In the genomic region with DNA sequence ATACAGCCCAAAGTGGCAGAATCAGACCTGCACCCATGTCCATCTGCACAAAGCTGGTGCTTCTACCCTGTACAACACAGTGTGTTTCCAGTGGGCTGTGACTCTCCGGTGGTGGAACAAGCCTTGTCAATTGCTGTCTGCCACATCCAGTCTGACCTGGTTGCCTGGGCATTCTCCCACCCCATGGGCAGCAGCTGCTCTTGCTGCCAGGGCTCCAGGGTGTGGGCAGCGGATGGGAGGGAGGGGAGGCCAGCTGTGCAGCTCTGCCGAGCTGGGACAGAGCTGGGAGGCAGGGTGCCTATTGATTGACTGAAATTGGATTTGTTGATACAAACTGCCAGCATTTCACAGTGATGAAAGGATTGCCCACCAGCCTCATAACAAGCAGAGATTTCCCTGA, we compare ENCODE assay signal across 29 cellular contexts.
"Had no signal": no experiment of that assay in that cellular context is flagged by ENCODE, and none has a peak within 500 bp of the region (broad histone marks: within the 10 kb centered on the region; RNA-seq: fewer than 3 reads in every experiment).

No MANE protein-coding gene starts in this region.

- DNase-seq: activated B cell treated with CpG ODN at 0.5 μM for 24 hours; activated CD4-positive, alpha-beta T cell treated with anti-CD3 and anti-CD28 coated beads, Interleukin-2, amount 50 U/mL, for 1 hour; activated CD8-positive, alpha-beta T cell treated with anti-CD3 and anti-CD28 coated beads for 36 hours; activated naive CD8-positive, alpha-beta T cell treated with anti-CD3 and anti-CD28 coated beads, Interleukin-2, amount 50 U/mL, for 24 hours; activated T-cell treated with anti-CD3 and anti-CD28 coated beads, Interleukin-2, amount 50 U/mL, for 48 hours; amygdala; central memory CD4-positive, alpha-beta T cell; foreskin keratinocyte; left ventricle myocardium inferior; mesendoderm; mucosa of descending colon; occipital lobe; psoas muscle; stimulated activated CD4-positive, alpha-beta T cell treated with anti-CD3 and anti-CD28 coated beads, Interleukin-15, amount 100 ng/mL, for 24 hours; stimulated activated CD4-positive, alpha-beta T cell treated with anti-CD3 and anti-CD28 coated beads, Interleukin-2, amount 100 ng/mL, for 24 hours; stimulated activated naive B cell treated with anti-CD40 and anti-IgM and Interleukin-4, amounts not matched to agents 10 μg/mL and 1 μg/mL and 100 μg/mL, for 72 hours; stomach; thyroid gland had no signal

- H3K4me3 ChIP-seq: breast epithelium, esophagus muscularis mucosa, left ventricle myocardium inferior, lung, mucosa of descending colon, psoas muscle, right atrium auricular region, stomach, thyroid gland, upper lobe of left lung, vagina had no signal

- H3K4me1 ChIP-seq: breast epithelium, foreskin keratinocyte, parathyroid adenoma, psoas muscle had no signal

- ATAC-seq: activated CD8-positive, alpha-beta T cell treated with anti-CD3 and anti-CD28 coated beads for 36 hours; activated naive CD8-positive, alpha-beta T cell treated with anti-CD3 and anti-CD28 coated beads, Interleukin-2, amount 50 U/mL, for 24 hours; foreskin keratinocyte; mucosa of descending colon; psoas muscle; stimulated activated naive B cell treated with anti-CD40 and anti-IgM and Interleukin-4, amounts not matched to agents 10 μg/mL and 1 μg/mL and 100 μg/mL, for 72 hours had no signal

- H3K9me3 ChIP-seq: breast epithelium, esophagus muscularis mucosa, left ventricle myocardium inferior, mucosa of descending colon, psoas muscle, right atrium auricular region, stomach, thyroid gland, vagina had no signal

- H3K27me3 Mint-ChIP-seq: activated CD8-positive, alpha-beta T cell treated with anti-CD3 and anti-CD28 coated beads for 36 hours; activated naive CD4-positive, alpha-beta T cell treated with anti-CD3 and anti-CD28 coated beads, Interleukin-2, amount 50 U/mL, for 24 hours had no signal

- H3K9me3 Mint-ChIP-seq: activated B cell treated with CpG ODN at 0.5 μM for 24 hours; activated CD8-positive, alpha-beta T cell treated with anti-CD3 and anti-CD28 coated beads for 36 hours; activated naive CD4-positive, alpha-beta T cell treated with anti-CD3 and anti-CD28 coated beads, Interleukin-2, amount 50 U/mL, for 24 hours; activated naive CD8-positive, alpha-beta T cell treated with anti-CD3 and anti-CD28 coated beads, Interleukin-2, amount 50 U/mL, for 24 hours; dendritic cell treated with granulocyte-macrophage colony-stimulating factor and Interleukin-4, amounts not matched to agents 40 ng/mL and 50 ng/mL, for 4 days; nephron; stimulated activated naive B cell treated with anti-CD40 and anti-IgM and Interleukin-4, amounts not matched to agents 10 μg/mL and 1 μg/mL and 100 μg/mL, for 72 hours had no signal

- H3K79me2 ChIP-seq: parathyroid adenoma had no signal

- H3K27me3 ChIP-seq: right atrium auricular region, thyroid gland, vagina had no signal

- H3K36me3 Mint-ChIP-seq: activated naive CD4-positive, alpha-beta T cell treated with anti-CD3 and anti-CD28 coated beads, Interleukin-2, amount 50 U/mL, for 24 hours; stimulated activated naive B cell treated with anti-CD40 and anti-IgM and Interleukin-4, amounts not matched to agents 10 μg/mL and 1 μg/mL and 100 μg/mL, for 72 hours had no signal

- H3K27ac ChIP-seq: breast epithelium, esophagus muscularis mucosa, foreskin keratinocyte, left ventricle myocardium inferior, parathyroid adenoma, psoas muscle, right atrium auricular region, stomach, thyroid gland, upper lobe of left lung, vagina had no signal

- H2AFZ ChIP-seq: parathyroid adenoma had no signal

- H3K27ac Mint-ChIP-seq: activated B cell treated with CpG ODN at 0.5 μM for 24 hours; activated CD8-positive, alpha-beta T cell treated with anti-CD3 and anti-CD28 coated beads for 36 hours; activated naive CD4-positive, alpha-beta T cell treated with anti-CD3 and anti-CD28 coated beads, Interleukin-2, amount 50 U/mL, for 24 hours; activated naive CD8-positive, alpha-beta T cell treated with anti-CD3 and anti-CD28 coated beads, Interleukin-2, amount 50 U/mL, for 24 hours; activated T-helper 2 cell treated with anti-CD3 and anti-CD28 coated beads, Interferon-gamma antibody, Interleukin-2, Interleukin-4, amounts not matched to agents 10 μg/mL and 5 μg/mL and 100 μg/mL, durations not matched to agents 14 hours and 24 hours and 36 hours; dendritic cell treated with granulocyte-macrophage colony-stimulating factor and Interleukin-4, amounts not matched to agents 40 ng/mL and 50 ng/mL, for 4 days; nephron; stimulated activated naive B cell treated with anti-CD40 and anti-IgM and Interleukin-4, amounts not matched to agents 10 μg/mL and 1 μg/mL and 100 μg/mL, for 72 hours had no signal

- H3K9ac ChIP-seq: parathyroid adenoma had no signal

- H3K4me3 Mint-ChIP-seq: activated B cell treated with CpG ODN at 0.5 μM for 24 hours; activated CD8-positive, alpha-beta T cell treated with anti-CD3 and anti-CD28 coated beads for 36 hours; activated naive CD4-positive, alpha-beta T cell treated with anti-CD3 and anti-CD28 coated beads, Interleukin-2, amount 50 U/mL, for 24 hours; activated naive CD8-positive, alpha-beta T cell treated with anti-CD3 and anti-CD28 coated beads, Interleukin-2, amount 50 U/mL, for 24 hours; dendritic cell treated with granulocyte-macrophage colony-stimulating factor and Interleukin-4, amounts not matched to agents 40 ng/mL and 50 ng/mL, for 4 days; nephron; stimulated activated naive B cell treated with anti-CD40 and anti-IgM and Interleukin-4, amounts not matched to agents 10 μg/mL and 1 μg/mL and 100 μg/mL, for 72 hours had no signal

- H3K36me3 ChIP-seq: breast epithelium, esophagus muscularis mucosa, left ventricle myocardium inferior, right atrium auricular region, stomach, thyroid gland, upper lobe of left lung, vagina had no signal
